In genomic region chr9:133472753-133473378, GRCh38 we compare ENCODE assay signal across 23 cellular contexts. TPM values are rescaled to one million over a fixed set of nuclear protein-coding genes. Genes with fewer than 3 reads are reported as not detected.
"Had no signal": no experiment of that assay in that cellular context is flagged by ENCODE, and none has a peak within 500 bp of the region (broad histone marks: within the 10 kb centered on the region; RNA-seq: fewer than 3 reads in every experiment).

No MANE protein-coding gene starts in this region.

- ATAC-seq: activated T-cell treated with anti-CD3 and anti-CD28 coated beads, Interleukin-2, amount 50 U/mL, for 4 hours had no signal

- H3K9me3 ChIP-seq: MG63, Peyer's patch had no signal

- DNase-seq: activated CD4-positive, alpha-beta memory T cell treated with anti-CD3 and anti-CD28 coated beads for 36 hours; activated CD4-positive, alpha-beta T cell treated with anti-CD3 and anti-CD28 coated beads, Interleukin-2, amount 10 ng/mL, durations not matched to agents 7 days and 5 days; activated CD4-positive, CD25-positive, alpha-beta regulatory T cell; activated CD8-positive, alpha-beta memory T cell treated with anti-CD3 and anti-CD28 coated beads for 24 hours; activated gamma-delta T cell; activated naive CD4-positive, alpha-beta T cell treated with anti-CD3 and anti-CD28 coated beads for 36 hours; activated T-cell treated with anti-CD3 and anti-CD28 coated beads, Interleukin-2, amount 50 U/mL, for 4 hours; amygdala; brain microvascular endothelial cell; KG1; MG63; MV-4-11; NCI-H1092 treated with DMSO at 0.1 percent for 48 hours; NCI-H1436; NCI-H187; NCI-H2081; NCI-H446; NCI-H524; Peyer's patch; SHP77 had no signal

- H3K36me3 ChIP-seq: MG63 had no signal

- H3K4me3 ChIP-seq: cardiac muscle cell, MG63, Peyer's patch had no signal

- H3K27ac ChIP-seq: brain microvascular endothelial cell, cardiac muscle cell, Peyer's patch, VCaP had no signal

- H3K27me3 ChIP-seq: brain microvascular endothelial cell, cardiac muscle cell, MG63, Peyer's patch had no signal

RNA-seq across cellular contexts. Expression of gene MYMK, which starts 51.9 kb away (rescaled TPM):
- total RNA-seq: activated CD4-positive, alpha-beta memory T cell treated with anti-CD3 and anti-CD28 coated beads for 36 hours; activated CD4-positive, alpha-beta T cell treated with anti-CD3 and anti-CD28 coated beads, Interleukin-2, amount 10 ng/mL, durations not matched to agents 7 days and 5 days; activated naive CD4-positive, alpha-beta T cell treated with anti-CD3 and anti-CD28 coated beads for 36 hours; activated T-cell treated with anti-CD3 and anti-CD28 coated beads, Interleukin-2, amount 50 U/mL, for 4 hours; cardiac muscle cell; Peyer's patch; SK-MEL-5 had no signal
- polyA plus RNA-seq: cardiac muscle cell had no signal
